Comparison of ENCODE assay signal across 26 cellular contexts in genomic region chr9:115039686-115040085, GRCh38.
DNase-seq lines count a peak whose midpoint lies in the region; ATAC-seq, FAIRE-seq and TF ChIP-seq lines count a peak whose summit lies in the region.
"Had no signal": no experiment of that assay in that cellular context is flagged by ENCODE, and none has a peak within 500 bp of the region (broad histone marks: within the 10 kb centered on the region; RNA-seq: fewer than 3 reads in every experiment).

No MANE protein-coding gene starts in this region.

- H3K27ac ChIP-seq in esophagus squamous epithelium (peak overlapping the region in 3 of 4 donors; percentile 3 to 56 (median 54)), muscle layer of duodenum (ENCODE audit: low read length) (peak overlapping the region; percentile 50), thoracic aorta (peak overlapping the region; percentile 51 to 59), trophoblast cell (ENCODE audit: low read depth, low read length) (no peak overlapping the region)
- H3K27ac ChIP-seq: A549, SJCRH30 had no signal

- no peaks in the 10 kb centered on the region for H3K9me3 ChIP-seq in esophagus squamous epithelium
- no peaks in the 10 kb centered on the region for H3K9me3 ChIP-seq in muscle layer of duodenum (ENCODE audit: control insufficient read depth in 1 of 2, low read length in 2 of 2)
- no peaks in the 10 kb centered on the region for H3K9me3 ChIP-seq in thoracic aorta
- peaks cover 2% of the 10 kb centered on the region for H3K9me3 ChIP-seq in trophoblast cell (ENCODE audit: insufficient read depth, low read depth, low read length)
- H3K9me3 ChIP-seq: A549, BE2C, Caco-2, Peyer's patch, SJCRH30 had no signal

- DNase-seq in GM12892 (ENCODE audit: insufficient read length) (no peak), esophagus squamous epithelium (lab: John Stamatoyannopoulos, UW) (no peak), thoracic aorta (ENCODE audit: low spot score) (no peak), NCI-H2196 (lab: John Stamatoyannopoulos, UW; ENCODE audit: unreplicated experiment) (no peak), trophoblast cell (no peak)
- DNase-seq in stimulated activated naive CD4-positive, alpha-beta T cell treated with Interleukin-2 at 50 U/mL for 16 hours (lab: John Stamatoyannopoulos, UW), result no peak
- DNase-seq: BE2C; Caco-2; CD4-positive, alpha-beta T cell; DMS 273 treated with DMSO at 0.1 percent for 48 hours; DMS79 treated with DMSO at 0.1 percent for 48 hours; KG1; NCI-H1092 treated with DMSO at 0.1 percent for 48 hours; NCI-H1436 treated with DMSO at 0.1 percent for 48 hours; NCI-H1930; NCI-H226; NCI-H510A treated with DMSO at 0.1 percent for 48 hours; NCI-H774; Peyer's patch; SJCRH30 had no signal

- no peak overlapping the region for H3K9ac ChIP-seq in trophoblast cell (ENCODE audit: low read length)

- H2BK120ac ChIP-seq in trophoblast cell (ENCODE audit: insufficient read depth, low read length, poor library complexity), result no peak overlapping the region

- H2AFZ ChIP-seq in trophoblast cell (ENCODE audit: insufficient read depth, low read length, poor library complexity), result no peak overlapping the region

- H3K4me1 ChIP-seq in esophagus squamous epithelium (peaks cover 0 to 31% (median 19%) of the 10 kb centered on the region in 3 donors), muscle layer of duodenum (ENCODE audit: control insufficient read depth in 1 of 2, insufficient read depth in 2 of 2, low read length in 2 of 2) (peaks cover 19 to 61% of the 10 kb centered on the region in 2 donors), thoracic aorta (ENCODE audit: control insufficient read depth in 1 of 2, low read depth in 2 of 2) (peaks cover 29 to 95% of the 10 kb centered on the region in 2 donors), trophoblast cell (ENCODE audit: control insufficient read depth in 1 of 2, insufficient read depth in 2 of 2, low read length in 2 of 2) (peaks cover 10 to 18% of the 10 kb centered on the region in 2 experiments)
- H3K4me1 ChIP-seq: BE2C, Caco-2, SJCRH30 had no signal

- H3K27me3 ChIP-seq in esophagus squamous epithelium (no peaks in the 10 kb centered on the region), muscle layer of duodenum (ENCODE audit: low read depth, low read length) (no peaks in the 10 kb centered on the region), thoracic aorta (replicated peaks; ENCODE audit: insufficient read depth) (no peaks in the 10 kb centered on the region), trophoblast cell (ENCODE audit: insufficient read depth, low read length) (no peaks in the 10 kb centered on the region)
- H3K27me3 ChIP-seq: BE2C, Peyer's patch, SJCRH30 had no signal

- peaks cover 4% of the 10 kb centered on the region for H3K79me1 ChIP-seq in trophoblast cell (ENCODE audit: low read length)

- H3K23ac ChIP-seq in trophoblast cell (ENCODE audit: low read length), result no peak overlapping the region

- WGBS in esophagus squamous epithelium, 2 donors, result 73 to 76% methylated on average over 3 of the region's 3 CpGs
- WGBS in trophoblast cell (ENCODE audit: extremely low coverage, insufficient coverage, insufficient read length), result no CpG with 5 or more reads among the region's 3 CpGs

- TF ChIP-seq POLR2A in GM12892 (IDR thresholded peaks at IDR 0.05; ENCODE audit: low read depth, low read length) (no peak), esophagus squamous epithelium (IDR thresholded peaks at IDR 0.05) (no peak)

- H3K36me3 ChIP-seq in esophagus squamous epithelium, result no peaks in the 10 kb centered on the region
- H3K36me3 ChIP-seq in muscle layer of duodenum (ENCODE audit: control insufficient read depth in 1 of 2, insufficient read depth in 2 of 2, low read length in 2 of 2), result peaks cover 19 to 20% of the 10 kb centered on the region in 2 donors
- H3K36me3 ChIP-seq in thoracic aorta, result no peaks in the 10 kb centered on the region
- peaks cover 18 to 31% of the 10 kb centered on the region in 2 experiments for H3K36me3 ChIP-seq in trophoblast cell (ENCODE audit: control insufficient read depth in 1 of 2, insufficient read depth in 2 of 2, low read length in 2 of 2)
- H3K36me3 ChIP-seq: BE2C, Peyer's patch had no signal

- H3K14ac ChIP-seq in trophoblast cell (ENCODE audit: low read length), result no peak overlapping the region

- peak; percentile 21 for FAIRE-seq in GM12892 (lab: Jason Lieb, UNC)
- FAIRE-seq: A549, GM12891, GM18507, HTR-8/SVneo had no signal

- no peak overlapping the region for H2AK5ac ChIP-seq in trophoblast cell (ENCODE audit: low read length)

- H2BK12ac ChIP-seq in trophoblast cell (ENCODE audit: low read length), result no peak overlapping the region

- intact Hi-C loops in esophagus squamous epithelium (cut with DNase I), result no loop called here

- no peak overlapping the region for H2BK5ac ChIP-seq in trophoblast cell (ENCODE audit: low read depth, low read length, poor library complexity)

- TF ChIP-seq CTCF in esophagus squamous epithelium (IDR thresholded peaks at IDR 0.05), result no peak
- no peak for TF ChIP-seq CTCF in thoracic aorta (IDR thresholded peaks at IDR 0.05)

- H4K12ac ChIP-seq in trophoblast cell (ENCODE audit: low read depth, low read length), result no peak overlapping the region

- H4K91ac ChIP-seq in trophoblast cell (ENCODE audit: low read depth, low read length), result no peak overlapping the region

- ATAC-seq in thoracic aorta (ENCODE audit: insufficient number of reproducible peaks, low FRiP score, low read depth) (no peak), GM19023 (IDR thresholded peaks at IDR 0.05; ENCODE audit: unreplicated experiment) (no peak)
- ATAC-seq: A549 had no signal

- H3K4ac ChIP-seq in trophoblast cell (ENCODE audit: low read depth, low read length), result no peak overlapping the region

- no peaks in the 10 kb centered on the region for H3K79me2 ChIP-seq in trophoblast cell (ENCODE audit: control insufficient read depth, insufficient read depth, low read length, poor library complexity)

- no peak overlapping the region for H3K4me2 ChIP-seq in trophoblast cell (ENCODE audit: low read length)
- H3K4me2 ChIP-seq: A549 had no signal

- no peak overlapping the region for H3K4me3 ChIP-seq in esophagus squamous epithelium
- no peak overlapping the region for H3K4me3 ChIP-seq in muscle layer of duodenum (ENCODE audit: low read depth in 1 of 2, low read length in 2 of 2)
- no peak overlapping the region for H3K4me3 ChIP-seq in thoracic aorta
- H3K4me3 ChIP-seq in trophoblast cell (ENCODE audit: low read depth, low read length), result no peak overlapping the region
- H3K4me3 ChIP-seq: A549, Peyer's patch, SJCRH30 had no signal

- H3K18ac ChIP-seq in trophoblast cell (ENCODE audit: low read length), result no peak overlapping the region

- H4K8ac ChIP-seq in trophoblast cell (ENCODE audit: low read depth, low read length), result no peak overlapping the region
